In the genomic region with DNA sequence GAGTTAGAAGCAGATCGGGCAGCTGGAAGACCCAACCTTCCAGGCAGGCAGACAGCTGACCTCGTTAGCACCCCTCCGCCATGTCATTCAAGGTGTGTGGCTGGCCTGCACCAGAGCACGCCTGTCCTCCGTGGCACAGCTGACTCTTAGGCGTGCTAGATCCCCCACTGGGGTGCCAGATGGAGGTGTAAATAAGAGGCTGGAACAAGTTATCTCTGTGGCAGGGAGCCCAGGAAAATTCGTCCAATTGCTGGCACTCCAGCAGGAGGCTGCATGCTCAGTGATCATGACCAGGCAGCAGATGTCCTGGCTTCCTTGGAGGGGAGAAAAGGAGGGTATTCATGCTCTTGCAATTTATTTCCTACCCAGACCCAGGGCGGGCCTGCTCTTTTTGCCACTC, we compare ENCODE assay signal across 16 cellular contexts. TPM values are rescaled to one million over a fixed set of nuclear protein-coding genes. Genes with fewer than 3 reads are reported as not detected.
DNase-seq lines count a peak whose midpoint lies in the region; ATAC-seq, FAIRE-seq and TF ChIP-seq lines count a peak whose summit lies in the region.
"Had no signal": no experiment of that assay in that cellular context is flagged by ENCODE, and none has a peak within 500 bp of the region (broad histone marks: within the 10 kb centered on the region; RNA-seq: fewer than 3 reads in every experiment).

No MANE protein-coding gene starts in this region.

- ATAC-seq in HepG2 (no peak), GM21423 (IDR thresholded peaks at IDR 0.05; ENCODE audit: unreplicated experiment) (no peak)
- ATAC-seq: WTC11 had no signal

- H3K4me2 ChIP-seq in HepG2 (ENCODE audit: low read depth, low read length), result no peak overlapping the region

- H2AFZ ChIP-seq in HepG2 (ENCODE audit: low read length), result no peak overlapping the region

- intact Hi-C loops in HepG2 (cut with micrococcal nuclease; ENCODE audit: unreplicated experiment), result no loop called here

- H3K27me3 ChIP-seq in HepG2 (ENCODE audit: control insufficient read depth in 1 of 2, insufficient read depth in 2 of 2, low read length in 2 of 2) (no peaks in the 10 kb centered on the region), MG63 (no peaks in the 10 kb centered on the region)

- H3K4me3 ChIP-seq in HepG2 (replicated peaks in 1 of 3; ENCODE audit: insufficient read depth in 1 of 3, low read depth in 2 of 3, low read length in 3 of 3) (no peak overlapping the region), MG63 (no peak overlapping the region)
- H3K4me3 ChIP-seq: tibial artery had no signal

- TF ChIP-seq CTCF in HepG2 (CRISPR knock-in tag; IDR thresholded peaks at IDR 0.05), result no peak

- TF ChIP-seq EP300 in HepG2 (IDR thresholded peaks at IDR 0.05; ENCODE audit: low read depth in 2 of 2, low read length in 2 of 2) (no peak), HepG2 (CRISPR knock-in tag; IDR thresholded peaks at IDR 0.05; ENCODE audit: borderline replicate concordance) (no peak)

- DNase-seq in COR-L47 (lab: John Stamatoyannopoulos, UW), result peak; percentile 87
- DNase-seq in NCI-H2107 treated with DMSO at 0.1 percent for 48 hours (lab: John Stamatoyannopoulos, UW; ENCODE audit: unreplicated experiment), result peak; percentile 35
- DNase-seq in cerebellum (ENCODE audit: low spot score), result peak; percentile 90
- no peak for DNase-seq in HepG2 (ENCODE audit: low spot score)
- no peak for DNase-seq in GM12892 (ENCODE audit: insufficient read length)
- DNase-seq in MG63, result no peak
- no peak for DNase-seq in AG20443 (ENCODE audit: low spot score)
- DNase-seq: activated CD8-positive, alpha-beta memory T cell treated with anti-CD3 and anti-CD28 coated beads, Interleukin-2, amount 50 U/mL, for 48 hours; OCI-M1; SW 1271; tibial artery had no signal

- H4K20me1 ChIP-seq in HepG2 (ENCODE audit: insufficient read depth, low read length), result no peaks in the 10 kb centered on the region

- TF ChIP-seq POLR2A in HepG2 (IDR thresholded peaks at IDR 0.05; ENCODE audit: insufficient read depth in 1 of 2, low read depth in 2 of 2, low read length in 2 of 2) (no peak), GM12892 (IDR thresholded peaks at IDR 0.05; ENCODE audit: low read depth, low read length) (no peak)

- H3K27ac ChIP-seq in HepG2 (ENCODE audit: extremely low read length, insufficient read depth, low read length), result no peak overlapping the region
- H3K27ac ChIP-seq: tibial artery had no signal

- no TSS peak for BruUV-seq in HepG2 (replicated peaks; lab: Mats Ljungman, UMichigan)

- POLR2A ChIA-PET in HepG2 (lab: Yijun Ruan, JAX), result no interaction called here

- no peaks in the 10 kb centered on the region for H3K36me3 ChIP-seq in HepG2 (replicated peaks in 1 of 2; ENCODE audit: control insufficient read depth in 1 of 2, insufficient read depth in 2 of 2, low read length in 2 of 2)
- H3K36me3 ChIP-seq in MG63, result no peaks in the 10 kb centered on the region
- H3K36me3 ChIP-seq: tibial artery had no signal

- TF ChIP-seq RAD21 in HepG2 (CRISPR knock-in tag; IDR thresholded peaks at IDR 0.05), result no peak

- no peak overlapping the region for H3K9ac ChIP-seq in HepG2 (ENCODE audit: insufficient read depth, low read depth, low read length)

- peaks cover 86% of the 10 kb centered on the region for H3K4me1 ChIP-seq in HepG2 (ENCODE audit: insufficient read depth, low read length)
- H3K4me1 ChIP-seq: tibial artery had no signal

- FAIRE-seq in HepG2 (lab: Jason Lieb, UNC), result no peak
- no peak for FAIRE-seq in GM12892 (lab: Jason Lieb, UNC)
- FAIRE-seq: D721Med had no signal

- CTCF ChIA-PET in HepG2 (lab: Yijun Ruan, JAX; ENCODE audit: low intra/inter-chr PET ratio, low total read pairs), result no interaction called here

- in situ Hi-C loops in HepG2 (cut with HindIII; ENCODE audit: extremely low pct_ligation_motif_present, low pct_unique_long_range_greater_than_20kb), result loop anchor here (5.0 kb wide), 1 partner anchor 126 kb away; no protein-coding TSS in a partner anchor

- H3K79me2 ChIP-seq in HepG2 (ENCODE audit: insufficient read depth, low read length), result no peaks in the 10 kb centered on the region

- H3K9me3 ChIP-seq in HepG2 (ENCODE audit: low read length), result peaks cover 7% of the 10 kb centered on the region; the same call in 1 of the 2 replicates
- peaks cover 4% of the 10 kb centered on the region; the same call in 1 of the 2 replicates for H3K9me3 ChIP-seq in MG63
- H3K9me3 ChIP-seq: tibial artery had no signal

- 92% methylated on average over 8 of the region's 8 CpGs for WGBS in HepG2 (ENCODE audit: low lambda C conversion rate)

RNA-seq across cellular contexts. Expression of a gene that starts 7.8 kb away (rescaled TPM):
- 0.54 TPM for total RNA-seq in cerebellum
- total RNA-seq in HepG2 (2016; rRNA removed; fragmentation: Illumina TruSeq; extraction: Trizol), result 0.97 and 1.1 TPM in 2 replicates
- 0.26 and 0.91 TPM in 2 replicates for total RNA-seq in HepG2 (2016; cell fraction: cytosol; rRNA removed; fragmentation: Illumina TruSeq; extraction: Trizol; ENCODE audit: low read depth)
- total RNA-seq in HepG2 (2016; cell fraction: insoluble cytoplasmic fraction; rRNA removed; fragmentation: Illumina TruSeq; extraction: Trizol), result 0.48 and 0.97 TPM in 2 replicates
- total RNA-seq in HepG2 (2016; cell fraction: membrane; rRNA removed; fragmentation: Illumina TruSeq; extraction: Trizol), result 0.86 and 0.90 TPM in 2 replicates
- total RNA-seq in HepG2 (2016; cell fraction: nucleus; rRNA removed; fragmentation: Illumina TruSeq; extraction: Trizol), result 0.34 and 0.56 TPM in 2 replicates
- polyA plus RNA-seq in HepG2 (2011; rRNA removed), result 0.29 and 0.84 TPM in 2 replicates
- polyA plus RNA-seq in HepG2 (2011; cell fraction: cytosol; rRNA removed), result 0.74 and 0.91 TPM in 2 replicates
- 0.39 and 0.48 TPM in 2 replicates for polyA plus RNA-seq in HepG2 (2011; cell fraction: nucleus; rRNA removed)
- polyA plus RNA-seq in HepG2 (2012), result 2.4 TPM in 2 replicates
- polyA plus RNA-seq in HepG2 (2016; cell fraction: cytosol; fragmentation: Illumina TruSeq; extraction: Trizol; ENCODE audit: low read depth), result 0.50 and 0.58 TPM in 2 replicates
- polyA plus RNA-seq in HepG2 (2016; cell fraction: insoluble cytoplasmic fraction; fragmentation: Illumina TruSeq; extraction: Trizol; ENCODE audit: low read depth), result 0.89 and 1.8 TPM in 2 replicates
- 0.68 and 0.76 TPM in 2 replicates for polyA plus RNA-seq in HepG2 (2016; cell fraction: membrane; fragmentation: Illumina TruSeq; extraction: Trizol; ENCODE audit: low read depth)
- polyA plus RNA-seq in HepG2 (2016; cell fraction: nucleus; fragmentation: Illumina TruSeq; extraction: Trizol; ENCODE audit: insufficient read depth, low read depth), result 0.57 and 0.68 TPM in 2 replicates
- polyA minus RNA-seq in HepG2 (2011; rRNA and poly(A)+ RNA removed; ENCODE audit: low replicate concordance), result 0.78 TPM in 1 of 2 replicates, not detected in the other
- polyA minus RNA-seq in HepG2 (2011; cell fraction: cytosol; rRNA and poly(A)+ RNA removed), result 0.53 and 0.59 TPM in 2 replicates
- polyA minus RNA-seq in HepG2 (2011; cell fraction: nucleus; rRNA and poly(A)+ RNA removed), result 0.26 TPM in 1 of 2 replicates, not detected in the other
- not detected for polyA plus RNA-seq in GM12892 (2012; ENCODE audit: missing spikeins)
- total RNA-seq in MG63 (2014; rRNA removed; shearing (Covaris generic); ENCODE audit: low replicate concordance), result not detected in 2 replicates
- total RNA-seq: HT1080 had no signal

RNA-seq across cellular contexts. Expression of a gene that starts 44.7 kb away (rescaled TPM):
- total RNA-seq in cerebellum, result 40.6 TPM
- 50.0 and 65.4 TPM in 2 replicates for total RNA-seq in HepG2 (2016; rRNA removed; fragmentation: Illumina TruSeq; extraction: Trizol)
- 8.6 and 10.3 TPM in 2 replicates for total RNA-seq in HepG2 (2016; cell fraction: cytosol; rRNA removed; fragmentation: Illumina TruSeq; extraction: Trizol; ENCODE audit: low read depth)
- total RNA-seq in HepG2 (2016; cell fraction: insoluble cytoplasmic fraction; rRNA removed; fragmentation: Illumina TruSeq; extraction: Trizol), result 48.2 and 65.9 TPM in 2 replicates
- 33.1 and 39.4 TPM in 2 replicates for total RNA-seq in HepG2 (2016; cell fraction: membrane; rRNA removed; fragmentation: Illumina TruSeq; extraction: Trizol)
- 46.2 and 50.3 TPM in 2 replicates for total RNA-seq in HepG2 (2016; cell fraction: nucleus; rRNA removed; fragmentation: Illumina TruSeq; extraction: Trizol)
- 7.9 and 8.4 TPM in 2 replicates for polyA plus RNA-seq in HepG2 (2011; rRNA removed)
- 2.8 and 5.5 TPM in 2 replicates for polyA plus RNA-seq in HepG2 (2011; cell fraction: cytosol; rRNA removed)
- 11.7 and 16.1 TPM in 2 replicates for polyA plus RNA-seq in HepG2 (2011; cell fraction: nucleus; rRNA removed)
- polyA plus RNA-seq in HepG2 (2012), result 23.9 and 31.6 TPM in 2 replicates
- polyA plus RNA-seq in HepG2 (2016; cell fraction: cytosol; fragmentation: Illumina TruSeq; extraction: Trizol; ENCODE audit: low read depth), result 3.4 and 3.7 TPM in 2 replicates
- polyA plus RNA-seq in HepG2 (2016; cell fraction: insoluble cytoplasmic fraction; fragmentation: Illumina TruSeq; extraction: Trizol; ENCODE audit: low read depth), result 40.8 and 42.4 TPM in 2 replicates
- polyA plus RNA-seq in HepG2 (2016; cell fraction: membrane; fragmentation: Illumina TruSeq; extraction: Trizol; ENCODE audit: low read depth), result 12.9 and 13.9 TPM in 2 replicates
- polyA plus RNA-seq in HepG2 (2016; cell fraction: nucleus; fragmentation: Illumina TruSeq; extraction: Trizol; ENCODE audit: insufficient read depth, low read depth), result 52.8 and 60.4 TPM in 2 replicates
- polyA minus RNA-seq in HepG2 (2011; rRNA and poly(A)+ RNA removed; ENCODE audit: low replicate concordance), result 2.2 and 6.6 TPM in 2 replicates
- 10.9 and 12.4 TPM in 2 replicates for polyA minus RNA-seq in HepG2 (2011; cell fraction: cytosol; rRNA and poly(A)+ RNA removed)
- 77.9 and 116 TPM in 2 replicates for polyA minus RNA-seq in HepG2 (2011; cell fraction: nucleus; rRNA and poly(A)+ RNA removed)
- polyA plus RNA-seq in GM12892 (2012; ENCODE audit: missing spikeins), result 8.2 TPM
- total RNA-seq in MG63 (2014; rRNA removed; shearing (Covaris generic); ENCODE audit: low replicate concordance), result 14.1 and 31.1 TPM in 2 replicates

RNA-seq across cellular contexts. Expression of a gene that starts 44.9 kb away (rescaled TPM):
- total RNA-seq in cerebellum (34.2 TPM), HepG2 (2016; rRNA removed; fragmentation: Illumina TruSeq; extraction: Trizol) (70.0 and 107 TPM in 2 replicates)
- 21.0 and 24.1 TPM in 2 replicates for total RNA-seq in HepG2 (2016; cell fraction: cytosol; rRNA removed; fragmentation: Illumina TruSeq; extraction: Trizol; ENCODE audit: low read depth)
- 68.9 and 116 TPM in 2 replicates for total RNA-seq in HepG2 (2016; cell fraction: insoluble cytoplasmic fraction; rRNA removed; fragmentation: Illumina TruSeq; extraction: Trizol)
- 28.1 and 35.5 TPM in 2 replicates for total RNA-seq in HepG2 (2016; cell fraction: membrane; rRNA removed; fragmentation: Illumina TruSeq; extraction: Trizol)
- total RNA-seq in HepG2 (2016; cell fraction: nucleus; rRNA removed; fragmentation: Illumina TruSeq; extraction: Trizol), result 39.6 and 40.3 TPM in 2 replicates
- polyA plus RNA-seq in HepG2 (2011; rRNA removed), result 30.0 and 37.1 TPM in 2 replicates
- polyA plus RNA-seq in HepG2 (2011; cell fraction: cytosol; rRNA removed), result 12.7 and 22.1 TPM in 2 replicates
- polyA plus RNA-seq in HepG2 (2011; cell fraction: nucleus; rRNA removed), result 6.3 and 8.8 TPM in 2 replicates
- 35.5 and 51.6 TPM in 2 replicates for polyA plus RNA-seq in HepG2 (2012)
- polyA plus RNA-seq in HepG2 (2016; cell fraction: cytosol; fragmentation: Illumina TruSeq; extraction: Trizol; ENCODE audit: low read depth), result 9.9 and 11.7 TPM in 2 replicates
- 93.2 and 105 TPM in 2 replicates for polyA plus RNA-seq in HepG2 (2016; cell fraction: insoluble cytoplasmic fraction; fragmentation: Illumina TruSeq; extraction: Trizol; ENCODE audit: low read depth)
- polyA plus RNA-seq in HepG2 (2016; cell fraction: membrane; fragmentation: Illumina TruSeq; extraction: Trizol; ENCODE audit: low read depth), result 17.3 and 19.1 TPM in 2 replicates
- polyA plus RNA-seq in HepG2 (2016; cell fraction: nucleus; fragmentation: Illumina TruSeq; extraction: Trizol; ENCODE audit: insufficient read depth, low read depth), result 41.9 and 44.2 TPM in 2 replicates
- polyA minus RNA-seq in HepG2 (2011; rRNA and poly(A)+ RNA removed; ENCODE audit: low replicate concordance), result 2.7 and 4.1 TPM in 2 replicates
- polyA minus RNA-seq in HepG2 (2011; cell fraction: cytosol; rRNA and poly(A)+ RNA removed), result 6.6 and 7.6 TPM in 2 replicates
- 36.7 and 38.1 TPM in 2 replicates for polyA minus RNA-seq in HepG2 (2011; cell fraction: nucleus; rRNA and poly(A)+ RNA removed)
- 15.1 TPM for polyA plus RNA-seq in GM12892 (2012; ENCODE audit: missing spikeins)
- 14.3 and 18.6 TPM in 2 replicates for total RNA-seq in MG63 (2014; rRNA removed; shearing (Covaris generic); ENCODE audit: low replicate concordance)

RNA-seq across cellular contexts. Expression of a gene that starts 58.6 kb away (rescaled TPM):
- total RNA-seq in cerebellum (not detected), HepG2 (2016; rRNA removed; fragmentation: Illumina TruSeq; extraction: Trizol) (0.71 and 1.0 TPM in 2 replicates)
- 0.20 and 0.26 TPM in 2 replicates for total RNA-seq in HepG2 (2016; cell fraction: cytosol; rRNA removed; fragmentation: Illumina TruSeq; extraction: Trizol; ENCODE audit: low read depth)
- total RNA-seq in HepG2 (2016; cell fraction: insoluble cytoplasmic fraction; rRNA removed; fragmentation: Illumina TruSeq; extraction: Trizol), result 0.45 and 0.77 TPM in 2 replicates
- total RNA-seq in HepG2 (2016; cell fraction: membrane; rRNA removed; fragmentation: Illumina TruSeq; extraction: Trizol), result 0.34 and 0.56 TPM in 2 replicates
- 0.78 and 0.97 TPM in 2 replicates for total RNA-seq in HepG2 (2016; cell fraction: nucleus; rRNA removed; fragmentation: Illumina TruSeq; extraction: Trizol)
- polyA plus RNA-seq in HepG2 (2011; rRNA removed), result 7.9 and 11.2 TPM in 2 replicates
- 3.9 and 10.6 TPM in 2 replicates for polyA plus RNA-seq in HepG2 (2011; cell fraction: cytosol; rRNA removed)
- polyA plus RNA-seq in HepG2 (2011; cell fraction: nucleus; rRNA removed), result 4.2 and 7.6 TPM in 2 replicates
- 26.8 and 34.2 TPM in 2 replicates for polyA plus RNA-seq in HepG2 (2012)
- 0.07 and 0.18 TPM in 2 replicates for polyA plus RNA-seq in HepG2 (2016; cell fraction: cytosol; fragmentation: Illumina TruSeq; extraction: Trizol; ENCODE audit: low read depth)
- 0.80 and 0.87 TPM in 2 replicates for polyA plus RNA-seq in HepG2 (2016; cell fraction: insoluble cytoplasmic fraction; fragmentation: Illumina TruSeq; extraction: Trizol; ENCODE audit: low read depth)
- 0.22 and 0.24 TPM in 2 replicates for polyA plus RNA-seq in HepG2 (2016; cell fraction: membrane; fragmentation: Illumina TruSeq; extraction: Trizol; ENCODE audit: low read depth)
- 1.4 and 1.7 TPM in 2 replicates for polyA plus RNA-seq in HepG2 (2016; cell fraction: nucleus; fragmentation: Illumina TruSeq; extraction: Trizol; ENCODE audit: insufficient read depth, low read depth)
- 0.05 and 7.3 TPM in 2 replicates for polyA minus RNA-seq in HepG2 (2011; rRNA and poly(A)+ RNA removed; ENCODE audit: low replicate concordance)
- 5.0 and 10.0 TPM in 2 replicates for polyA minus RNA-seq in HepG2 (2011; cell fraction: cytosol; rRNA and poly(A)+ RNA removed)
- 7.6 and 12.8 TPM in 2 replicates for polyA minus RNA-seq in HepG2 (2011; cell fraction: nucleus; rRNA and poly(A)+ RNA removed)
- polyA plus RNA-seq in GM12892 (2012; ENCODE audit: missing spikeins), result not detected
- 0.13 TPM in 1 of 2 replicates, not detected in the other for total RNA-seq in MG63 (2014; rRNA removed; shearing (Covaris generic); ENCODE audit: low replicate concordance)
- total RNA-seq: HT1080, lower leg skin had no signal

Comparison
In these comparisons a context has a peak if more than half of its experiments do, and no peak if none do; other contexts are left out.
1. DNase-seq: peak in COR-L47 (single experiment), NCI-H2107 treated with DMSO at 0.1 percent for 48 hours (single experiment) and cerebellum (single experiment); none in HepG2 (single experiment), GM12892 (single experiment), MG63 (single experiment) and AG20443 (single experiment).